Comparison of ENCODE assay signal across 8 cellular contexts in genomic region chr1:12784729-12785128, GRCh38. TPM values are rescaled to one million over a fixed set of nuclear protein-coding genes. Genes with fewer than 3 reads are reported as not detected.
"Had no signal": no experiment of that assay in that cellular context is flagged by ENCODE, and none has a peak within 500 bp of the region (broad histone marks: within the 10 kb centered on the region; RNA-seq: fewer than 3 reads in every experiment).

No MANE protein-coding gene starts in this region.

RNA-seq across cellular contexts. Expression of gene PRAMEF1, which starts 6.5 kb away (rescaled TPM):
- total RNA-seq: activated B cell treated with CpG ODN at 0.5 μM for 24 hours; activated CD4-positive, alpha-beta memory T cell treated with anti-CD3 and anti-CD28 coated beads, Interleukin-2, amount 10 ng/mL, durations not matched to agents 7 days and 5 days; activated naive CD8-positive, alpha-beta T cell treated with anti-CD3 and anti-CD28 coated beads, Interleukin-2, amount 10 ng/mL, durations not matched to agents 7 days and 5 days; activated T-cell treated with anti-CD3 and anti-CD28 coated beads, Interleukin-2, amount 50 U/mL, for 72 hours; activated T-helper 2 cell treated with anti-CD3 and anti-CD28 coated beads, Interferon-gamma antibody, Interleukin-2, Interleukin-4, amounts not matched to agents 10 μg/mL and 5 μg/mL and 100 μg/mL, durations not matched to agents 14 hours and 24 hours and 36 hours; ascending aorta; Right ventricle myocardium inferior; T-cell had no signal

RNA-seq across cellular contexts. Expression of gene PRAMEF12, which starts 11.2 kb away (rescaled TPM):
- total RNA-seq: activated B cell treated with CpG ODN at 0.5 μM for 24 hours; activated CD4-positive, alpha-beta memory T cell treated with anti-CD3 and anti-CD28 coated beads, Interleukin-2, amount 10 ng/mL, durations not matched to agents 7 days and 5 days; activated naive CD8-positive, alpha-beta T cell treated with anti-CD3 and anti-CD28 coated beads, Interleukin-2, amount 10 ng/mL, durations not matched to agents 7 days and 5 days; activated T-cell treated with anti-CD3 and anti-CD28 coated beads, Interleukin-2, amount 50 U/mL, for 72 hours; activated T-helper 2 cell treated with anti-CD3 and anti-CD28 coated beads, Interferon-gamma antibody, Interleukin-2, Interleukin-4, amounts not matched to agents 10 μg/mL and 5 μg/mL and 100 μg/mL, durations not matched to agents 14 hours and 24 hours and 36 hours; ascending aorta; Right ventricle myocardium inferior; T-cell had no signal

RNA-seq across cellular contexts. Expression of gene CFAP107, which starts 38.7 kb away (rescaled TPM):
- total RNA-seq: activated B cell treated with CpG ODN at 0.5 μM for 24 hours; activated CD4-positive, alpha-beta memory T cell treated with anti-CD3 and anti-CD28 coated beads, Interleukin-2, amount 10 ng/mL, durations not matched to agents 7 days and 5 days; activated naive CD8-positive, alpha-beta T cell treated with anti-CD3 and anti-CD28 coated beads, Interleukin-2, amount 10 ng/mL, durations not matched to agents 7 days and 5 days; activated T-cell treated with anti-CD3 and anti-CD28 coated beads, Interleukin-2, amount 50 U/mL, for 72 hours; activated T-helper 2 cell treated with anti-CD3 and anti-CD28 coated beads, Interferon-gamma antibody, Interleukin-2, Interleukin-4, amounts not matched to agents 10 μg/mL and 5 μg/mL and 100 μg/mL, durations not matched to agents 14 hours and 24 hours and 36 hours; ascending aorta; Right ventricle myocardium inferior; T-cell had no signal

RNA-seq across cellular contexts. Expression of gene PRAMEF11, which starts 46.5 kb away (rescaled TPM):
- total RNA-seq: activated B cell treated with CpG ODN at 0.5 μM for 24 hours; activated CD4-positive, alpha-beta memory T cell treated with anti-CD3 and anti-CD28 coated beads, Interleukin-2, amount 10 ng/mL, durations not matched to agents 7 days and 5 days; activated naive CD8-positive, alpha-beta T cell treated with anti-CD3 and anti-CD28 coated beads, Interleukin-2, amount 10 ng/mL, durations not matched to agents 7 days and 5 days; activated T-cell treated with anti-CD3 and anti-CD28 coated beads, Interleukin-2, amount 50 U/mL, for 72 hours; activated T-helper 2 cell treated with anti-CD3 and anti-CD28 coated beads, Interferon-gamma antibody, Interleukin-2, Interleukin-4, amounts not matched to agents 10 μg/mL and 5 μg/mL and 100 μg/mL, durations not matched to agents 14 hours and 24 hours and 36 hours; ascending aorta; Right ventricle myocardium inferior; T-cell had no signal
